Comparison of ENCODE assay signal across 23 cellular contexts in genomic region chr3:36877930-36878685, GRCh38.
DNase-seq lines count a peak whose midpoint lies in the region; ATAC-seq and TF ChIP-seq lines count a peak whose summit lies in the region.
"Had no signal": no experiment of that assay in that cellular context is flagged by ENCODE, and none has a peak within 500 bp of the region (broad histone marks: within the 10 kb centered on the region; RNA-seq: fewer than 3 reads in every experiment).

No MANE protein-coding gene starts in this region.

- H3K27ac ChIP-seq in RWPE2 (ENCODE audit: poor library complexity, severe bottlenecking): no peak overlapping the region
- H3K27ac ChIP-seq: C4-2B, HL-60, ovary, right atrium auricular region, vagina had no signal

- DNase-seq in stimulated activated naive CD8-positive, alpha-beta T cell treated with anti-CD3 and anti-CD28 coated beads, Interleukin-15, Interleukin-2, amounts not matched to agents 100 U/mL and 50 U/mL, for 24 hours: no peak
- DNase-seq in stimulated activated naive CD8-positive, alpha-beta T cell treated with anti-CD3 and anti-CD28 coated beads, Interleukin-15, amount 100 ng/mL, for 72 hours: no peak
- no peak for DNase-seq in RWPE2 (ENCODE audit: low spot score)
- DNase-seq in immature natural killer cell: no peak
- no peak for DNase-seq in left lobe of liver (ENCODE audit: low spot score)
- DNase-seq in RKO (ENCODE audit: low spot score): no peak
- DNase-seq in SHP77 treated with DMSO at 0.1 percent for 48 hours (lab: John Stamatoyannopoulos, UW): no peak
- no peak for DNase-seq in activated CD4-positive, CD25-positive, alpha-beta regulatory T cell (lab: John Stamatoyannopoulos, UW)
- DNase-seq: activated CD4-positive, alpha-beta T cell treated with anti-CD3 and anti-CD28 coated beads for 1 hour; activated gamma-delta T cell treated with Interleukin-2 at 50 U/mL for 16 hours; NCI-H1105 treated with DMSO at 0.1 percent for 48 hours; NCI-H2029 treated with DMSO at 0.1 percent for 48 hours; NCI-H345; NCI-H774; ovary; Right ventricle myocardium superior; stimulated activated CD4-positive, alpha-beta T cell treated with anti-CD3 and anti-CD28 coated beads, Interleukin-4, amount 100 ng/mL, for 1 hour; stimulated activated naive CD4-positive, alpha-beta T cell had no signal

- H3K4me3 Mint-ChIP-seq in stimulated activated naive CD8-positive, alpha-beta T cell treated with anti-CD3 and anti-CD28 coated beads, Interleukin-15, amount 100 ng/mL, for 72 hours: no peak overlapping the region
- peak overlapping the region; percentile 6 to 40 (median 21) for H3K4me3 Mint-ChIP-seq in immature natural killer cell
- H3K4me3 Mint-ChIP-seq: dendritic cell treated with granulocyte-macrophage colony-stimulating factor and Interleukin-4, amounts not matched to agents 40 ng/mL and 50 ng/mL, for 4 days had no signal

- no peak overlapping the region for H3K4me3 ChIP-seq in RWPE2 (ENCODE audit: severe bottlenecking)
- H3K4me3 ChIP-seq: ovary, right atrium auricular region, vagina had no signal

- H3K27me3 Mint-ChIP-seq in stimulated activated naive CD8-positive, alpha-beta T cell treated with anti-CD3 and anti-CD28 coated beads, Interleukin-15, amount 100 ng/mL, for 72 hours: no peaks in the 10 kb centered on the region
- peaks cover 1 to 9% (median 8%) of the 10 kb centered on the region in 3 donors for H3K27me3 Mint-ChIP-seq in immature natural killer cell (ENCODE audit: low read depth in 3 of 3)
- H3K27me3 Mint-ChIP-seq: dendritic cell treated with granulocyte-macrophage colony-stimulating factor and Interleukin-4, amounts not matched to agents 40 ng/mL and 50 ng/mL, for 4 days had no signal

- no peaks in the 10 kb centered on the region for H3K4me1 ChIP-seq in RWPE2 (ENCODE audit: insufficient read depth, poor library complexity, severe bottlenecking)
- H3K4me1 ChIP-seq: right atrium auricular region, vagina had no signal

- peaks cover 0 to 4% of the 10 kb centered on the region in 2 donors for H3K9me3 Mint-ChIP-seq in stimulated activated naive CD8-positive, alpha-beta T cell treated with anti-CD3 and anti-CD28 coated beads, Interleukin-15, amount 100 ng/mL, for 72 hours
- no peaks in the 10 kb centered on the region for H3K9me3 Mint-ChIP-seq in immature natural killer cell
- H3K9me3 Mint-ChIP-seq: dendritic cell treated with granulocyte-macrophage colony-stimulating factor and Interleukin-4, amounts not matched to agents 40 ng/mL and 50 ng/mL, for 4 days had no signal

- peak; percentile 57 for ATAC-seq in stimulated activated naive CD8-positive, alpha-beta T cell treated with anti-CD3 and anti-CD28 coated beads, Interleukin-15, Interleukin-2, amounts not matched to agents 100 U/mL and 50 U/mL, for 24 hours
- ATAC-seq in stimulated activated naive CD8-positive, alpha-beta T cell treated with anti-CD3 and anti-CD28 coated beads, Interleukin-15, amount 100 ng/mL, for 72 hours: no peak
- ATAC-seq in RWPE2 (ENCODE audit: low read depth) (peak; percentile 58; the same call in 2 of the 3 replicates), left lobe of liver (no peak)

- peak overlapping the region in 1 of 2 donors; percentile 27 for H3K27ac Mint-ChIP-seq in stimulated activated naive CD8-positive, alpha-beta T cell treated with anti-CD3 and anti-CD28 coated beads, Interleukin-15, amount 100 ng/mL, for 72 hours
- peak overlapping the region; percentile 87 to 96 (median 95) for H3K27ac Mint-ChIP-seq in immature natural killer cell
- H3K27ac Mint-ChIP-seq: dendritic cell treated with granulocyte-macrophage colony-stimulating factor and Interleukin-4, amounts not matched to agents 40 ng/mL and 50 ng/mL, for 4 days had no signal

- peaks cover 0 to 18% (median 17%) of the 10 kb centered on the region in 3 donors for H3K36me3 Mint-ChIP-seq in immature natural killer cell

- peaks cover 35% of the 10 kb centered on the region for H3K4me1 Mint-ChIP-seq in stimulated activated naive CD8-positive, alpha-beta T cell treated with anti-CD3 and anti-CD28 coated beads, Interleukin-15, amount 100 ng/mL, for 72 hours
- peaks cover 53 to 75% of the 10 kb centered on the region in 2 donors for H3K4me1 Mint-ChIP-seq in immature natural killer cell

- H3K36me3 ChIP-seq in RWPE2 (ENCODE audit: low read depth): no peaks in the 10 kb centered on the region
- H3K36me3 ChIP-seq: ovary, right atrium auricular region, vagina had no signal

- no peak for TF ChIP-seq CTCF in RWPE2 (IDR thresholded peaks at IDR 0.05; ENCODE audit: poor library complexity, severe bottlenecking)

- H3K9me3 ChIP-seq in RWPE2 (ENCODE audit: severe bottlenecking): no peaks in the 10 kb centered on the region
- H3K9me3 ChIP-seq: ovary, right atrium auricular region, vagina had no signal

- no peaks in the 10 kb centered on the region for H3K27me3 ChIP-seq in RWPE2 (ENCODE audit: insufficient read depth, poor library complexity, severe bottlenecking)
- H3K27me3 ChIP-seq: ovary, right atrium auricular region, vagina had no signal

Comparison
In these comparisons a context has a peak if more than half of its experiments do, and no peak if none do; other contexts are left out.
1. ATAC-seq: peak in stimulated activated naive CD8-positive, alpha-beta T cell treated with anti-CD3 and anti-CD28 coated beads, Interleukin-15, Interleukin-2, amounts not matched to agents 100 U/mL and 50 U/mL, for 24 hours (single experiment) and RWPE2 (single experiment); none in stimulated activated naive CD8-positive, alpha-beta T cell treated with anti-CD3 and anti-CD28 coated beads, Interleukin-15, amount 100 ng/mL, for 72 hours (single experiment) and left lobe of liver (single experiment).
2. H3K4me3 Mint-ChIP-seq: peak in immature natural killer cell (5 of 5); none in stimulated activated naive CD8-positive, alpha-beta T cell treated with anti-CD3 and anti-CD28 coated beads, Interleukin-15, amount 100 ng/mL, for 72 hours (0 of 2).